In the genomic region with DNA sequence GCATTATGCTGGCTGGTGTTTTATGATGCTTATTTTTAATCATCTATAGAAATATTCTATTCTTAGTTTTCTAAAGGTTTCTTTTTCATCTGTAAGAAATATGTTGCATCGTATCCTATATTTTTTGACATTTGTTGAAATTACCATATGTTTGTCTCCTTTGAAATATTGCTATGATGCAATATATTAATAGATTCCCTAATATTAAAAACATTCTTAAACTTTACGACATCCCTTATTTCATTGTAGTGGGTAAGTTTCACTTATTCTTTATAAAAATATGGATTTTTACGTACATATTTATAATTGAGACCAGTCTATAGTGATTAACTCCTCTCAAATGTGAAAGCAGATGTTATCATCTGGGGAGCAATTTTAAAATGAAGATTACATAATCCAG, we compare ENCODE assay signal across 6 cellular contexts.
"Had no signal": no experiment of that assay in that cellular context is flagged by ENCODE, and none has a peak within 500 bp of the region (broad histone marks: within the 10 kb centered on the region; RNA-seq: fewer than 3 reads in every experiment).

No MANE protein-coding gene starts in this region.

- H3K9ac ChIP-seq: KMS-11 had no signal

- H3K4me2 ChIP-seq: KMS-11 had no signal

- H3K27ac ChIP-seq: HL-60, KMS-11 had no signal

- H3K27ac Mint-ChIP-seq: IgD-negative memory B cell had no signal

- H3K9me3 Mint-ChIP-seq: IgD-negative memory B cell had no signal

- FAIRE-seq: HTR-8/SVneo had no signal

- DNase-seq: KBM-7, KG1 had no signal

- H3K4me3 Mint-ChIP-seq: IgD-negative memory B cell had no signal

- H3K27me3 Mint-ChIP-seq: IgD-negative memory B cell had no signal
